Comparison of ENCODE assay signal across 1 cellular context in genomic region chr2:240983361-240983995, GRCh38.
A peak's percentile ranks its signal among the peaks of the same experiment; 100 is the strongest.
TF ChIP-seq lines count a peak whose summit lies in the region.

No MANE protein-coding gene starts in this region.

TF ChIP-seq in WTC11, 78 proteins besides CTCF, POLR2A, EP300 and RAD21 (continued from another document):
- no peak for TF ChIP-seq ZNF425 (CRISPR knock-in tag; conservative IDR thresholded peaks at IDR 0.05)
- TF ChIP-seq FOXP1 (CRISPR knock-in tag; IDR thresholded peaks at IDR 0.05; ENCODE audit: borderline replicate concordance): peak; percentile 14; the same call in 1 of the 2 replicates
- TF ChIP-seq, protein P1, sequence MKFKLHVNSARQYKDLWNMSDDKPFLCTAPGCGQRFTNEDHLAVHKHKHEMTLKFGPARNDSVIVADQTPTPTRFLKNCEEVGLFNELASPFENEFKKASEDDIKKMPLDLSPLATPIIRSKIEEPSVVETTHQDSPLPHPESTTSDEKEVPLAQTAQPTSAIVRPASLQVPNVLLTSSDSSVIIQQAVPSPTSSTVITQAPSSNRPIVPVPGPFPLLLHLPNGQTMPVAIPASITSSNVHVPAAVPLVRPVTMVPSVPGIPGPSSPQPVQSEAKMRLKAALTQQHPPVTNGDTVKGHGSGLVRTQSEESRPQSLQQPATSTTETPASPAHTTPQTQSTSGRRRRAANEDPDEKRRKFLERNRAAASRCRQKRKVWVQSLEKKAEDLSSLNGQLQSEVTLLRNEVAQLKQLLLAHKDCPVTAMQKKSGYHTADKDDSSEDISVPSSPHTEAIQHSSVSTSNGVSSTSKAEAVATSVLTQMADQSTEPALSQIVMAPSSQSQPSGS (CRISPR knock-in tag; IDR thresholded peaks at IDR 0.05; ENCODE audit: borderline replicate concordance, low read depth): no peak
- TF ChIP-seq, protein P2, sequence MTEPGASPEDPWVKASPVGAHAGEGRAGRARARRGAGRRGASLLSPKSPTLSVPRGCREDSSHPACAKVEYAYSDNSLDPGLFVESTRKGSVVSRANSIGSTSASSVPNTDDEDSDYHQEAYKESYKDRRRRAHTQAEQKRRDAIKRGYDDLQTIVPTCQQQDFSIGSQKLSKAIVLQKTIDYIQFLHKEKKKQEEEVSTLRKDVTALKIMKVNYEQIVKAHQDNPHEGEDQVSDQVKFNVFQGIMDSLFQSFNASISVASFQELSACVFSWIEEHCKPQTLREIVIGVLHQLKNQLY (CRISPR knock-in tag; IDR thresholded peaks at IDR 0.05): no peak
- no peak for TF ChIP-seq TEAD1 (CRISPR knock-in tag; IDR thresholded peaks at IDR 0.05)
- TF ChIP-seq, protein P3, sequence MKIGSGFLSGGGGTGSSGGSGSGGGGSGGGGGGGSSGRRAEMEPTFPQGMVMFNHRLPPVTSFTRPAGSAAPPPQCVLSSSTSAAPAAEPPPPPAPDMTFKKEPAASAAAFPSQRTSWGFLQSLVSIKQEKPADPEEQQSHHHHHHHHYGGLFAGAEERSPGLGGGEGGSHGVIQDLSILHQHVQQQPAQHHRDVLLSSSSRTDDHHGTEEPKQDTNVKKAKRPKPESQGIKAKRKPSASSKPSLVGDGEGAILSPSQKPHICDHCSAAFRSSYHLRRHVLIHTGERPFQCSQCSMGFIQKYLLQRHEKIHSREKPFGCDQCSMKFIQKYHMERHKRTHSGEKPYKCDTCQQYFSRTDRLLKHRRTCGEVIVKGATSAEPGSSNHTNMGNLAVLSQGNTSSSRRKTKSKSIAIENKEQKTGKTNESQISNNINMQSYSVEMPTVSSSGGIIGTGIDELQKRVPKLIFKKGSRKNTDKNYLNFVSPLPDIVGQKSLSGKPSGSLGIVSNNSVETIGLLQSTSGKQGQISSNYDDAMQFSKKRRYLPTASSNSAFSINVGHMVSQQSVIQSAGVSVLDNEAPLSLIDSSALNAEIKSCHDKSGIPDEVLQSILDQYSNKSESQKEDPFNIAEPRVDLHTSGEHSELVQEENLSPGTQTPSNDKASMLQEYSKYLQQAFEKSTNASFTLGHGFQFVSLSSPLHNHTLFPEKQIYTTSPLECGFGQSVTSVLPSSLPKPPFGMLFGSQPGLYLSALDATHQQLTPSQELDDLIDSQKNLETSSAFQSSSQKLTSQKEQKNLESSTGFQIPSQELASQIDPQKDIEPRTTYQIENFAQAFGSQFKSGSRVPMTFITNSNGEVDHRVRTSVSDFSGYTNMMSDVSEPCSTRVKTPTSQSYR (CRISPR knock-in tag; IDR thresholded peaks at IDR 0.05): no peak
- no peak for TF ChIP-seq RORB (CRISPR knock-in tag; IDR thresholded peaks at IDR 0.05)
- no peak for TF ChIP-seq ESRRA (CRISPR knock-in tag; IDR thresholded peaks at IDR 0.05; ENCODE audit: borderline replicate concordance)
- TF ChIP-seq ZNF232 (CRISPR knock-in tag; IDR thresholded peaks at IDR 0.05): no peak
- no peak for TF ChIP-seq ARID4B (CRISPR knock-in tag; IDR thresholded peaks at IDR 0.05; ENCODE audit: borderline replicate concordance)
